1 cellular context compared by ENCODE assay signal in the genomic region with DNA sequence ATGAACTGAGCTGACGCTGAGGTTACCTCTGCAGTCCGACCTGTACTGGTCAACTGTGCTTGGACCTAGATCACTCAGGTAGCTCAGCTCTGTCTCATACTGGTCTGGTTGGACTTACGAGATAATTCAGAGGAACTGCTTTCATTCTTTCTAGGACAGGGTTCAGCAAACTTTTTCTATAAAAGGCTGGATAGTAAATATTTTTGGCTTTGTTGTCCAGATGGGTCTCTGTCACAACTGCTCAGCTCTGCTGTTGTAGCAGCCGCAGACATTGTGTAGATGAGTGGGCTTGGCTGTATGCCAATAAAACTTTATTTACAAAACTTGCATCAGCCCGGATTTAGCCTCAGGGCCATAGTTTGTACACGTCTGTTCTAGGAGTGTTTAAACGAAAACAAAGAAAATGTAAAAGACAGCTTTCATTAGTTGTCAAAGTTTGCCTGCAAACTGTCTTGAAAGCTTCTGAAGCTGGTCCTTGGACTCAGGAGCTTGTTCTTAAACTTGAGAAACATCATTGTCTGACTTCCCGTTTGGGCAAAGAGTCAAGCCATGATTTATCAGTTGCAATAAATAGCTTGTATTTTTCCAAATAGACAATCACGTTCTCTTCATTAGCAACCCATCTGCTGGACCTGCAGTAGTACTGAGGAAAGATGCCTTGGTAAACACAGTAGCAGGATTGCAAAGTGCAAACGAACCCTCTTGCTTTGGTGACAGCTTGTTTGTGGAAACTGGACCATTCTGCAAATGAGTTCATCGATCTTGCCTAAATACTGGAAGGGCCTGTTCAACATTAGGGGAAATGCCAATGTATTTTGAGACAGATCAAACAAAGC.
TF ChIP-seq lines count a peak whose summit lies in the region.

No MANE protein-coding gene starts in this region.

TF ChIP-seq in HepG2, 621 proteins besides CTCF, POLR2A, EP300 and RAD21 (continued from another document and continues in another):
- TF ChIP-seq, protein P1, sequence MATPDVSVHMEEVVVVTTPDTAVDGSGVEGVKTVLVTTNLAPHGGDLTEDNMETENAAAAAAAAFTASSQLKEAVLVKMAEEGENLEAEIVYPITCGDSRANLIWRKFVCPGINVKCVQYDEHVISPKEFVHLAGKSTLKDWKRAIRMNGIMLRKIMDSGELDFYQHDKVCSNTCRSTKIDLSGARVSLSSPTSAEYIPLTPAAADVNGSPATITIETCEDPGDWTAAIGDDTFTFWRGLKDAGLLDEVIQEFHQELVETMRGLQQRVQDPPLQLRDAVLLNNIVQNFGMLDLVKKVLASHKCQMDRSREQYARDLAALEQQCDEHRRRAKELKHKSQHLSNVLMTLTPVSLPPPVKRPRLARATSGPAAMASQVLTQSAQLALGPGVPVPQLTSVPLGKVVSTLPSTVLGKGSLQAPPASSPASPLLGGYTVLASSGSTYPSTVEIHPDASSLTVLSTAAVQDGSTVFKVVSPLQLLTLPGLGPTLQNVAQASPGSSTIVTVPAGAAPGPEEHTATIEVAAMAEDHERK (CRISPR knock-in tag; IDR thresholded peaks at IDR 0.05; ENCODE audit: low read depth), result no peak
- TF ChIP-seq, protein P2, sequence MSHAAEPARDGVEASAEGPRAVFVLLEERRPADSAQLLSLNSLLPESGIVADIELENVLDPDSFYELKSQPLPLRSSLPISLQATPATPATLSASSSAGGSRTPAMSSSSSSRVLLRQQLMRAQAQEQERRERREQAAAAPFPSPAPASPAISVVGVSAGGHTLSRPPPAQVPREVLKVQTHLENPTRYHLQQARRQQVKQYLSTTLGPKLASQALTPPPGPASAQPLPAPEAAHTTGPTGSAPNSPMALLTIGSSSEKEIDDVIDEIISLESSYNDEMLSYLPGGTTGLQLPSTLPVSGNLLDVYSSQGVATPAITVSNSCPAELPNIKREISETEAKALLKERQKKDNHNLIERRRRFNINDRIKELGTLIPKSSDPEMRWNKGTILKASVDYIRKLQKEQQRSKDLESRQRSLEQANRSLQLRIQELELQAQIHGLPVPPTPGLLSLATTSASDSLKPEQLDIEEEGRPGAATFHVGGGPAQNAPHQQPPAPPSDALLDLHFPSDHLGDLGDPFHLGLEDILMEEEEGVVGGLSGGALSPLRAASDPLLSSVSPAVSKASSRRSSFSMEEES (CRISPR knock-in tag; IDR thresholded peaks at IDR 0.05), result no peak
- TF ChIP-seq DR1 (CRISPR knock-in tag; IDR thresholded peaks at IDR 0.05) (no peak), YY1 (IDR thresholded peaks at IDR 0.05; ENCODE audit: insufficient read depth, insufficient replicate concordance, low read depth, low read length) (peak; percentile 21), NR1H2 (CRISPR knock-in tag; IDR thresholded peaks at IDR 0.05; ENCODE audit: borderline replicate concordance, low read depth) (no peak), NCOA2 (CRISPR knock-in tag; IDR thresholded peaks at IDR 0.05) (peak; percentile 69), ZNF275 (CRISPR knock-in tag; IDR thresholded peaks at IDR 0.05; ENCODE audit: borderline replicate concordance) (no peak), SATB2 (CRISPR knock-in tag; IDR thresholded peaks at IDR 0.05) (no peak), ZNF451 (CRISPR knock-in tag; IDR thresholded peaks at IDR 0.05) (no peak), NFIC (IDR thresholded peaks at IDR 0.05; ENCODE audit: low read length) (peak; percentile 76; the same call in 1 of the 2 replicates), SMAD1 (CRISPR knock-in tag; IDR thresholded peaks at IDR 0.05; ENCODE audit: borderline replicate concordance, low read depth) (no peak), SSRP1 (CRISPR knock-in tag; IDR thresholded peaks at IDR 0.05) (peak; percentile 89; the same call in 1 of the 2 replicates), MED13 (CRISPR knock-in tag; IDR thresholded peaks at IDR 0.05) (no peak), ZNF562 (CRISPR knock-in tag; IDR thresholded peaks at IDR 0.05; ENCODE audit: borderline replicate concordance) (no peak), HES4 (CRISPR knock-in tag; IDR thresholded peaks at IDR 0.05; ENCODE audit: borderline replicate concordance) (no peak), MEIS2 (CRISPR knock-in tag; IDR thresholded peaks at IDR 0.05) (peak; percentile 58; the same call in 1 of the 2 replicates), GPBP1L1 (CRISPR knock-in tag; IDR thresholded peaks at IDR 0.05) (no peak), CEBPG (CRISPR knock-in tag; IDR thresholded peaks at IDR 0.05) (peak; percentile 54), SKI (IDR thresholded peaks at IDR 0.05; ENCODE audit: partially characterized antibody) (peak; percentile 27), REXO4 (CRISPR knock-in tag; IDR thresholded peaks at IDR 0.05; ENCODE audit: borderline replicate concordance) (no peak), STAT6 (CRISPR knock-in tag; IDR thresholded peaks at IDR 0.05; ENCODE audit: borderline replicate concordance) (0 out of 2 replicates have a peak, but pooled peaks have one; percentile 53), ZNF749 (CRISPR knock-in tag; IDR thresholded peaks at IDR 0.05; ENCODE audit: borderline replicate concordance) (no peak), PAF1 (CRISPR knock-in tag; IDR thresholded peaks at IDR 0.05) (no peak), ZNF589 (CRISPR knock-in tag; conservative IDR thresholded peaks at IDR 0.05) (no peak), SMC3 (IDR thresholded peaks at IDR 0.05; ENCODE audit: low read length) (no peak), GABPB1 (CRISPR knock-in tag; IDR thresholded peaks at IDR 0.05) (0 out of 2 replicates have a peak, but pooled peaks have one; percentile 2), HNRNPUL1 (IDR thresholded peaks at IDR 0.05; ENCODE audit: low read depth, low read length) (no peak), ELF1 (CRISPR knock-in tag; IDR thresholded peaks at IDR 0.05) (no peak)
- TF ChIP-seq, protein P3, sequence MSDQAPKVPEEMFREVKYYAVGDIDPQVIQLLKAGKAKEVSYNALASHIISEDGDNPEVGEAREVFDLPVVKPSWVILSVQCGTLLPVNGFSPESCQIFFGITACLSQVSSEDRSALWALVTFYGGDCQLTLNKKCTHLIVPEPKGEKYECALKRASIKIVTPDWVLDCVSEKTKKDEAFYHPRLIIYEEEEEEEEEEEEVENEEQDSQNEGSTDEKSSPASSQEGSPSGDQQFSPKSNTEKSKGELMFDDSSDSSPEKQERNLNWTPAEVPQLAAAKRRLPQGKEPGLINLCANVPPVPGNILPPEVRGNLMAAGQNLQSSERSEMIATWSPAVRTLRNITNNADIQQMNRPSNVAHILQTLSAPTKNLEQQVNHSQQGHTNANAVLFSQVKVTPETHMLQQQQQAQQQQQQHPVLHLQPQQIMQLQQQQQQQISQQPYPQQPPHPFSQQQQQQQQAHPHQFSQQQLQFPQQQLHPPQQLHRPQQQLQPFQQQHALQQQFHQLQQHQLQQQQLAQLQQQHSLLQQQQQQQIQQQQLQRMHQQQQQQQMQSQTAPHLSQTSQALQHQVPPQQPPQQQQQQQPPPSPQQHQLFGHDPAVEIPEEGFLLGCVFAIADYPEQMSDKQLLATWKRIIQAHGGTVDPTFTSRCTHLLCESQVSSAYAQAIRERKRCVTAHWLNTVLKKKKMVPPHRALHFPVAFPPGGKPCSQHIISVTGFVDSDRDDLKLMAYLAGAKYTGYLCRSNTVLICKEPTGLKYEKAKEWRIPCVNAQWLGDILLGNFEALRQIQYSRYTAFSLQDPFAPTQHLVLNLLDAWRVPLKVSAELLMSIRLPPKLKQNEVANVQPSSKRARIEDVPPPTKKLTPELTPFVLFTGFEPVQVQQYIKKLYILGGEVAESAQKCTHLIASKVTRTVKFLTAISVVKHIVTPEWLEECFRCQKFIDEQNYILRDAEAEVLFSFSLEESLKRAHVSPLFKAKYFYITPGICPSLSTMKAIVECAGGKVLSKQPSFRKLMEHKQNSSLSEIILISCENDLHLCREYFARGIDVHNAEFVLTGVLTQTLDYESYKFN (CRISPR knock-in tag; conservative IDR thresholded peaks at IDR 0.05), result peak; percentile 63
- TF ChIP-seq, protein P4, sequence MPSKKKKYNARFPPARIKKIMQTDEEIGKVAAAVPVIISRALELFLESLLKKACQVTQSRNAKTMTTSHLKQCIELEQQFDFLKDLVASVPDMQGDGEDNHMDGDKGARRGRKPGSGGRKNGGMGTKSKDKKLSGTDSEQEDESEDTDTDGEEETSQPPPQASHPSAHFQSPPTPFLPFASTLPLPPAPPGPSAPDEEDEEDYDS (CRISPR knock-in tag; IDR thresholded peaks at IDR 0.05), result no peak
- TF ChIP-seq, protein P5, sequence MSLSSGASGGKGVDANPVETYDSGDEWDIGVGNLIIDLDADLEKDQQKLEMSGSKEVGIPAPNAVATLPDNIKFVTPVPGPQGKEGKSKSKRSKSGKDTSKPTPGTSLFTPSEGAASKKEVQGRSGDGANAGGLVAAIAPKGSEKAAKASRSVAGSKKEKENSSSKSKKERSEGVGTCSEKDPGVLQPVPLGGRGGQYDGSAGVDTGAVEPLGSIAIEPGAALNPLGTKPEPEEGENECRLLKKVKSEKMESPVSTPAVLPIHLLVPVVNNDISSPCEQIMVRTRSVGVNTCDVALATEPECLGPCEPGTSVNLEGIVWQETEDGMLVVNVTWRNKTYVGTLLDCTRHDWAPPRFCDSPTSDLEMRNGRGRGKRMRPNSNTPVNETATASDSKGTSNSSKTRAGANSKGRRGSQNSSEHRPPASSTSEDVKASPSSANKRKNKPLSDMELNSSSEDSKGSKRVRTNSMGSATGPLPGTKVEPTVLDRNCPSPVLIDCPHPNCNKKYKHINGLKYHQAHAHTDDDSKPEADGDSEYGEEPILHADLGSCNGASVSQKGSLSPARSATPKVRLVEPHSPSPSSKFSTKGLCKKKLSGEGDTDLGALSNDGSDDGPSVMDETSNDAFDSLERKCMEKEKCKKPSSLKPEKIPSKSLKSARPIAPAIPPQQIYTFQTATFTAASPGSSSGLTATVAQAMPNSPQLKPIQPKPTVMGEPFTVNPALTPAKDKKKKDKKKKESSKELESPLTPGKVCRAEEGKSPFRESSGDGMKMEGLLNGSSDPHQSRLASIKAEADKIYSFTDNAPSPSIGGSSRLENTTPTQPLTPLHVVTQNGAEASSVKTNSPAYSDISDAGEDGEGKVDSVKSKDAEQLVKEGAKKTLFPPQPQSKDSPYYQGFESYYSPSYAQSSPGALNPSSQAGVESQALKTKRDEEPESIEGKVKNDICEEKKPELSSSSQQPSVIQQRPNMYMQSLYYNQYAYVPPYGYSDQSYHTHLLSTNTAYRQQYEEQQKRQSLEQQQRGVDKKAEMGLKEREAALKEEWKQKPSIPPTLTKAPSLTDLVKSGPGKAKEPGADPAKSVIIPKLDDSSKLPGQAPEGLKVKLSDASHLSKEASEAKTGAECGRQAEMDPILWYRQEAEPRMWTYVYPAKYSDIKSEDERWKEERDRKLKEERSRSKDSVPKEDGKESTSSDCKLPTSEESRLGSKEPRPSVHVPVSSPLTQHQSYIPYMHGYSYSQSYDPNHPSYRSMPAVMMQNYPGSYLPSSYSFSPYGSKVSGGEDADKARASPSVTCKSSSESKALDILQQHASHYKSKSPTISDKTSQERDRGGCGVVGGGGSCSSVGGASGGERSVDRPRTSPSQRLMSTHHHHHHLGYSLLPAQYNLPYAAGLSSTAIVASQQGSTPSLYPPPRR (CRISPR knock-in tag; IDR thresholded peaks at IDR 0.05; ENCODE audit: borderline replicate concordance), result 0 out of 2 replicates have a peak, but pooled peaks have one; percentile 36
- TF ChIP-seq, protein P6, sequence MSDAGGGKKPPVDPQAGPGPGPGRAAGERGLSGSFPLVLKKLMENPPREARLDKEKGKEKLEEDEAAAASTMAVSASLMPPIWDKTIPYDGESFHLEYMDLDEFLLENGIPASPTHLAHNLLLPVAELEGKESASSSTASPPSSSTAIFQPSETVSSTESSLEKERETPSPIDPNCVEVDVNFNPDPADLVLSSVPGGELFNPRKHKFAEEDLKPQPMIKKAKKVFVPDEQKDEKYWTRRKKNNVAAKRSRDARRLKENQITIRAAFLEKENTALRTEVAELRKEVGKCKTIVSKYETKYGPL (CRISPR knock-in tag; IDR thresholded peaks at IDR 0.05), result no peak
- TF ChIP-seq, protein P7, sequence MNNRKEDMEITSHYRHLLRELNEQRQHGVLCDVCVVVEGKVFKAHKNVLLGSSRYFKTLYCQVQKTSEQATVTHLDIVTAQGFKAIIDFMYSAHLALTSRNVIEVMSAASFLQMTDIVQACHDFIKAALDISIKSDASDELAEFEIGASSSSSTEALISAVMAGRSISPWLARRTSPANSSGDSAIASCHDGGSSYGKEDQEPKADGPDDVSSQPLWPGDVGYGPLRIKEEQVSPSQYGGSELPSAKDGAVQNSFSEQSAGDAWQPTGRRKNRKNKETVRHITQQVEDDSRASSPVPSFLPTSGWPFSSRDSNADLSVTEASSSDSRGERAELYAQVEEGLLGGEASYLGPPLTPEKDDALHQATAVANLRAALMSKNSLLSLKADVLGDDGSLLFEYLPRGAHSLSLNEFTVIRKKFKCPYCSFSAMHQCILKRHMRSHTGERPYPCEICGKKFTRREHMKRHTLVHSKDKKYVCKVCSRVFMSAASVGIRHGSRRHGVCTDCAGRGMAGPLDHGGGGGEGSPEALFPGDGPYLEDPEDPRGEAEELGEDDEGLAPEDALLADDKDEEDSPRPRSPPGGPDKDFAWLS (CRISPR knock-in tag; IDR thresholded peaks at IDR 0.05; ENCODE audit: borderline replicate concordance), result no peak
